Comparison of ENCODE assay signal across 9 cellular contexts in the genomic region with DNA sequence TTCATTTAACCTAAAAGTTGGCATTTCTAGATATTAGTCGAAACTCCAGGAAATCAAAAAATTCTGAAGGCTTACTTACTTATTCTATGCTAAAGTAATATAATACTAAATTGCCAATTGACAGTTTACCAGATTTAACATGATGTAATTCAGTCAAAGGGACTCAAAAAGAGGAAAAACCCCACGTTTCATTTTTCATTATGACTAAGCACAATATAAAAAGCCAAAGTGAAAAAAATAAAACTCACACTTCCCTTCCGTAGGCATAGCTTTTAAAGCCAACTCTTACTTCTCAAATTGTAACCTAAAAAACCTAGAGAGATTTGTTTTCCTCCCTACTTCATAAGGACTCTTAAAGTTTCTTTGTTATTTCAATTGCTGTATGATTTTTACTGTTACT.
DNase-seq lines count a peak whose midpoint lies in the region; ATAC-seq and TF ChIP-seq lines count a peak whose summit lies in the region.
"Had no signal": no experiment of that assay in that cellular context is flagged by ENCODE, and none has a peak within 500 bp of the region (broad histone marks: within the 10 kb centered on the region; RNA-seq: fewer than 3 reads in every experiment).

No MANE protein-coding gene starts in this region.

- peak overlapping the region in 6 of 7 donors; percentile 4 to 63 (median 40) for H3K27ac Mint-ChIP-seq in CD4-positive, alpha-beta memory T cell

- TF ChIP-seq CTCF in cardiac fibroblast (IDR thresholded peaks at IDR 0.05; ENCODE audit: low read depth, low read length): no peak
- no peak for TF ChIP-seq CTCF in upper lobe of left lung (IDR thresholded peaks at IDR 0.05)
- TF ChIP-seq CTCF in esophagus squamous epithelium (IDR thresholded peaks at IDR 0.05): no peak

- peak; percentile 92 for ATAC-seq in GM19438 (IDR thresholded peaks at IDR 0.05; ENCODE audit: low read depth, unreplicated experiment)
- ATAC-seq in HG03354 (IDR thresholded peaks at IDR 0.05; ENCODE audit: poor library complexity, severe bottlenecking, unreplicated experiment): peak; percentile 90
- no peak for ATAC-seq in upper lobe of left lung (ENCODE audit: low FRiP score in 2 of 2)

- peaks cover 19 to 35% (median 25%) of the 10 kb centered on the region in 4 donors for H3K4me1 Mint-ChIP-seq in CD4-positive, alpha-beta memory T cell

- TF ChIP-seq POLR2A in upper lobe of left lung (IDR thresholded peaks at IDR 0.05) (no peak), esophagus squamous epithelium (IDR thresholded peaks at IDR 0.05) (no peak)

- POLR2A ChIA-PET in CD4-positive, alpha-beta memory T cell (lab: Charles Lee; ENCODE audit: partially characterized antibody): interaction anchor here (1.0 kb wide), 1 partner anchor 17 kb away, joined by 4 read pairs; no protein-coding TSS in a partner anchor

- no peaks in the 10 kb centered on the region for H3K9me3 Mint-ChIP-seq in CD4-positive, alpha-beta memory T cell

- TF ChIP-seq EP300 in upper lobe of left lung (IDR thresholded peaks at IDR 0.05): no peak

- peaks cover 13% of the 10 kb centered on the region for H3K4me1 ChIP-seq in CD4-positive, alpha-beta memory T cell (ENCODE audit: insufficient read depth, low read length)
- H3K4me1 ChIP-seq in upper lobe of left lung: peaks cover 0 to 4% (median 0%) of the 10 kb centered on the region in 4 donors
- H3K4me1 ChIP-seq in esophagus squamous epithelium: no peaks in the 10 kb centered on the region

- DNase-seq in CD4-positive, alpha-beta memory T cell: no peak
- DNase-seq in cardiac fibroblast (ENCODE audit: low read depth in 2 of 2) (peak; percentile 31 to 60), HT-29 (ENCODE audit: low spot score) (no peak), upper lobe of left lung (no peak), esophagus squamous epithelium (lab: John Stamatoyannopoulos, UW) (no peak)
- DNase-seq in activated CD8-positive, alpha-beta memory T cell treated with anti-CD3 and anti-CD28 coated beads for 24 hours: no peak
- DNase-seq: SHP77 treated with DMSO at 0.1 percent for 48 hours had no signal

- H3K36me3 ChIP-seq in CD4-positive, alpha-beta memory T cell (ENCODE audit: insufficient read depth, low read length): peaks cover 31% of the 10 kb centered on the region
- H3K36me3 ChIP-seq in upper lobe of left lung (peaks cover 0 to 37% (median 14%) of the 10 kb centered on the region in 4 donors), esophagus squamous epithelium (peaks cover 4 to 69% (median 7%) of the 10 kb centered on the region in 3 donors)

- peak overlapping the region in 1 of 8 donors; percentile 18 for H3K4me3 Mint-ChIP-seq in CD4-positive, alpha-beta memory T cell

- no peaks in the 10 kb centered on the region for H3K27me3 Mint-ChIP-seq in CD4-positive, alpha-beta memory T cell

- intact Hi-C loops in CD4-positive, alpha-beta memory T cell (cut with micrococcal nuclease): no loop called here
- intact Hi-C loops in esophagus squamous epithelium (cut with DNase I): no loop called here

- no peaks in the 10 kb centered on the region for H3K27me3 ChIP-seq in CD4-positive, alpha-beta memory T cell (ENCODE audit: insufficient read depth, low read length)
- H3K27me3 ChIP-seq in upper lobe of left lung (no peaks in the 10 kb centered on the region), esophagus squamous epithelium (no peaks in the 10 kb centered on the region)

- 48 to 68% methylated on average over 3 of the region's 3 CpGs for WGBS in upper lobe of left lung, 2 donors
- 58 to 59% methylated on average over 3 of the region's 3 CpGs for WGBS in esophagus squamous epithelium, 2 donors

- H3K4me3 ChIP-seq in CD4-positive, alpha-beta memory T cell (ENCODE audit: low read length in 2 of 2): no peak overlapping the region
- H3K4me3 ChIP-seq in cardiac fibroblast (replicated peaks in 1 of 2; ENCODE audit: low read depth in 2 of 2, low read length in 2 of 2) (no peak overlapping the region), upper lobe of left lung (no peak overlapping the region), esophagus squamous epithelium (no peak overlapping the region)

- H3K9me3 ChIP-seq in CD4-positive, alpha-beta memory T cell (ENCODE audit: control insufficient read depth in 1 of 2, low read length in 2 of 2): no peaks in the 10 kb centered on the region
- H3K9me3 ChIP-seq in upper lobe of left lung (no peaks in the 10 kb centered on the region), esophagus squamous epithelium (no peaks in the 10 kb centered on the region)

- CTCF ChIA-PET in CD4-positive, alpha-beta memory T cell (lab: Charles Lee; ENCODE audit: partially characterized antibody): interaction anchor here (1.4 kb wide), 1 partner anchor 20 kb away, joined by 3 read pairs; no protein-coding TSS in a partner anchor

- peaks cover 62 to 74% of the 10 kb centered on the region in 2 donors for H3K36me3 Mint-ChIP-seq in CD4-positive, alpha-beta memory T cell

- peak overlapping the region; percentile 9 for H3K27ac ChIP-seq in CD4-positive, alpha-beta memory T cell (ENCODE audit: low read depth, low read length)
- H3K27ac ChIP-seq in upper lobe of left lung: peak overlapping the region in 2 of 4 donors; percentile 3 to 30
- no peak overlapping the region for H3K27ac ChIP-seq in esophagus squamous epithelium

Comparison
In these comparisons a context has a peak if more than half of its experiments do, and no peak if none do; other contexts are left out.
1. DNase-seq: peak in cardiac fibroblast (2 of 2); none in CD4-positive, alpha-beta memory T cell (0 of 5), activated CD8-positive, alpha-beta memory T cell treated with anti-CD3 and anti-CD28 coated beads for 24 hours (single experiment), HT-29 (single experiment), upper lobe of left lung (0 of 2) and esophagus squamous epithelium (single experiment).
2. ATAC-seq: peak in GM19438 (single experiment) and HG03354 (single experiment); none in upper lobe of left lung (0 of 2).